1 cellular context compared by ENCODE assay signal in the genomic region with DNA sequence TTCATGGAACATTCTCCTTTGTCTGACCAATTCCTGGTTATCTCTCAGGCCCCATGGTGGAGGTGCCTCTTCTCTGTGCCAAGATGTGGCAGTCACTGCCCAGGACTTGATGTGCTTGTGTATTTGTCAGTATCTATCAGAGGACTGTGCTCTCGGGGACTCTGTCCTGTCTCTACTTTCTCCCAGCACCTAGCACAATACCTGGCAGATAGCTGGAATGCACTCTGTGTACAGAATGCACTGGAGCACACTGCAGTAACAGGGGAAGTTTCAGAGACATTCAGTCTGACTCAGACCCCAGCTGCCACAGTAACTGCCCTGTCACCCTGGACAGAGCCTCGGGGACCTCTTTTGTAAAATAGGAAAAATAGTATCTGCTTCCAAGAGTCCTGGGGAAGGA.
TF ChIP-seq lines count a peak whose summit lies in the region.

No MANE protein-coding gene starts in this region.

TF ChIP-seq in GM12878, 131 proteins besides CTCF, POLR2A, EP300 and RAD21 (continued from another document):
- TF ChIP-seq, protein P1, sequence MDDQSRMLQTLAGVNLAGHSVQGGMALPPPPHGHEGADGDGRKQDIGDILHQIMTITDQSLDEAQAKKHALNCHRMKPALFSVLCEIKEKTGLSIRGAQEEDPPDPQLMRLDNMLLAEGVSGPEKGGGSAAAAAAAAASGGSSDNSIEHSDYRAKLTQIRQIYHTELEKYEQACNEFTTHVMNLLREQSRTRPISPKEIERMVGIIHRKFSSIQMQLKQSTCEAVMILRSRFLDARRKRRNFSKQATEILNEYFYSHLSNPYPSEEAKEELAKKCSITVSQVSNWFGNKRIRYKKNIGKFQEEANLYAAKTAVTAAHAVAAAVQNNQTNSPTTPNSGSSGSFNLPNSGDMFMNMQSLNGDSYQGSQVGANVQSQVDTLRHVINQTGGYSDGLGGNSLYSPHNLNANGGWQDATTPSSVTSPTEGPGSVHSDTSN (IDR thresholded peaks at IDR 0.05; ENCODE audit: insufficient replicate concordance, low read depth, low read length) = no peak
- TF ChIP-seq, protein P2, sequence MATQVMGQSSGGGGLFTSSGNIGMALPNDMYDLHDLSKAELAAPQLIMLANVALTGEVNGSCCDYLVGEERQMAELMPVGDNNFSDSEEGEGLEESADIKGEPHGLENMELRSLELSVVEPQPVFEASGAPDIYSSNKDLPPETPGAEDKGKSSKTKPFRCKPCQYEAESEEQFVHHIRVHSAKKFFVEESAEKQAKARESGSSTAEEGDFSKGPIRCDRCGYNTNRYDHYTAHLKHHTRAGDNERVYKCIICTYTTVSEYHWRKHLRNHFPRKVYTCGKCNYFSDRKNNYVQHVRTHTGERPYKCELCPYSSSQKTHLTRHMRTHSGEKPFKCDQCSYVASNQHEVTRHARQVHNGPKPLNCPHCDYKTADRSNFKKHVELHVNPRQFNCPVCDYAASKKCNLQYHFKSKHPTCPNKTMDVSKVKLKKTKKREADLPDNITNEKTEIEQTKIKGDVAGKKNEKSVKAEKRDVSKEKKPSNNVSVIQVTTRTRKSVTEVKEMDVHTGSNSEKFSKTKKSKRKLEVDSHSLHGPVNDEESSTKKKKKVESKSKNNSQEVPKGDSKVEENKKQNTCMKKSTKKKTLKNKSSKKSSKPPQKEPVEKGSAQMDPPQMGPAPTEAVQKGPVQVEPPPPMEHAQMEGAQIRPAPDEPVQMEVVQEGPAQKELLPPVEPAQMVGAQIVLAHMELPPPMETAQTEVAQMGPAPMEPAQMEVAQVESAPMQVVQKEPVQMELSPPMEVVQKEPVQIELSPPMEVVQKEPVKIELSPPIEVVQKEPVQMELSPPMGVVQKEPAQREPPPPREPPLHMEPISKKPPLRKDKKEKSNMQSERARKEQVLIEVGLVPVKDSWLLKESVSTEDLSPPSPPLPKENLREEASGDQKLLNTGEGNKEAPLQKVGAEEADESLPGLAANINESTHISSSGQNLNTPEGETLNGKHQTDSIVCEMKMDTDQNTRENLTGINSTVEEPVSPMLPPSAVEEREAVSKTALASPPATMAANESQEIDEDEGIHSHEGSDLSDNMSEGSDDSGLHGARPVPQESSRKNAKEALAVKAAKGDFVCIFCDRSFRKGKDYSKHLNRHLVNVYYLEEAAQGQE (IDR thresholded peaks at IDR 0.05; ENCODE audit: low read depth, low read length) = 0 out of 2 replicates have a peak, but pooled peaks have one; percentile 39
- TF ChIP-seq, protein P3, sequence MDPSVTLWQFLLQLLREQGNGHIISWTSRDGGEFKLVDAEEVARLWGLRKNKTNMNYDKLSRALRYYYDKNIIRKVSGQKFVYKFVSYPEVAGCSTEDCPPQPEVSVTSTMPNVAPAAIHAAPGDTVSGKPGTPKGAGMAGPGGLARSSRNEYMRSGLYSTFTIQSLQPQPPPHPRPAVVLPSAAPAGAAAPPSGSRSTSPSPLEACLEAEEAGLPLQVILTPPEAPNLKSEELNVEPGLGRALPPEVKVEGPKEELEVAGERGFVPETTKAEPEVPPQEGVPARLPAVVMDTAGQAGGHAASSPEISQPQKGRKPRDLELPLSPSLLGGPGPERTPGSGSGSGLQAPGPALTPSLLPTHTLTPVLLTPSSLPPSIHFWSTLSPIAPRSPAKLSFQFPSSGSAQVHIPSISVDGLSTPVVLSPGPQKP (IDR thresholded peaks at IDR 0.05; ENCODE audit: low read depth, low read length) = no peak
- TF ChIP-seq TARDBP (IDR thresholded peaks at IDR 0.05; ENCODE audit: borderline replicate concordance) (no peak), RBBP5 (conservative IDR thresholded peaks at IDR 0.05) (no peak)
TF ChIP-seq in GM12878: peak in this region for 1.
